ENCODE assay signal across 8 cellular contexts in the genomic region with DNA sequence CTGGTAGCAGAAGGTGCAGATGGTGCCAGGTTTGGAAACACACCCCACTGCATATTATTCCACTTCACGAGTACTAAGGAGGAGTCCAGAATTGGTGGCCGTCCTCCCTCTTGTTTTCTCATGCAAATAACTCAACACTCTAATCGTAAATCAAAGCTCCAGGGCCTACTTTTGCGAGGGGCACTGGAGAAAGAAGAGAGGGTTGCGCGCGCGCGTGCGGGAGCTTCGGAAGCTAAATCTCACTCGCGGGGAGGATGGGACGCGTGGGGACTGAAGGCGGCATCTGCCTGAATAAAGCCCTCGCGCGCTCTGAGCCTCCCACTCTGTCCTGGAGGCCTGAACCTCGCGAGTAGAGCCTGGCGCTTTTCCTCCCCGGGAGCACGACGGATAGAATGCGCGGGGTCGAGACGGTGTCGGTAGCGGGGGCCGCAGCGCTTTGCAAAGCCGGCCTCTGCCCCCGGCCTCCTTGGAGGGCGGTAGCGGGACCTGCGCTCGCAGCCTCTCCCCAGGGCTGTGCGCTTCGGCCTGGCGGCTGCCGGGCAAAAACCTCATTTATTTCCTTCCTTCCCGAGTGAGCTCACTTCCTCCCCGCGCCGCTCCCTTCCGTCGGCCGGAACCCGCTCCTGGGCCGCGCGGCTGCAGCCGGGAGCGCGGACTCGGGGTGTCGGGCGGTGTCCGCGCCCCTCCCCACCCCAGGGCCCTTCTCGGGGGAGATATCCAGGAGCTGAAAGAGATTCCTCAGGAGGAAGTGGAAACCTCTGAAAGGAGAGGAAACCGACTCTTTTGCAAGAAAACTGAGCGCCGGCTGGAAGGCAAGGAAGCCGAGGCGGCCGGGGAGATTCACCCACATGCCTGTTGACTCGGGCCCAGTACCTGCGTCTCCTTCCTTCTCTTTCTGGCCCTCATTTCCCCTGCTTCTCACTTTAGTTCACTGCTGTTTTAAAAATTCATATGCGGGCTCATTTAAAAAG.
DNase-seq lines count a peak whose midpoint lies in the region; ATAC-seq and FAIRE-seq lines count a peak whose summit lies in the region.

No MANE protein-coding gene starts in this region.

- peaks cover 0 to 18% of the 10 kb centered on the region in 2 donors for H3K4me1 ChIP-seq in muscle layer of duodenum (ENCODE audit: control insufficient read depth in 1 of 2, insufficient read depth in 2 of 2, low read length in 2 of 2)

- no peaks in the 10 kb centered on the region for H3K36me3 ChIP-seq in muscle layer of duodenum (ENCODE audit: control insufficient read depth in 1 of 2, insufficient read depth in 2 of 2, low read length in 2 of 2)

- H3K9me3 ChIP-seq in muscle layer of duodenum (ENCODE audit: control insufficient read depth in 1 of 2, low read length in 2 of 2), result no peaks in the 10 kb centered on the region

- peak overlapping the region; percentile 65 to 67 for H3K4me3 ChIP-seq in muscle layer of duodenum (ENCODE audit: low read depth in 1 of 2, low read length in 2 of 2)

- ATAC-seq in GM18909 (IDR thresholded peaks at IDR 0.05; ENCODE audit: poor library complexity, unreplicated experiment) (peak; percentile 45), HG03442 (IDR thresholded peaks at IDR 0.05; ENCODE audit: unreplicated experiment) (peak; percentile 28), GM21526 (IDR thresholded peaks at IDR 0.05; ENCODE audit: low FRiP score, unreplicated experiment) (no peak)

- H3K27me3 ChIP-seq in muscle layer of duodenum (ENCODE audit: low read depth, low read length), result peaks cover 35% of the 10 kb centered on the region

- DNase-seq in ecto neural progenitor cell (ENCODE audit: low spot score) (peak; percentile 61), HTR-8/SVneo (ENCODE audit: insufficient read length, low spot score) (no peak), NCI-H1092 treated with DMSO at 0.1 percent for 48 hours (lab: John Stamatoyannopoulos, UW) (no peak)
- no peak for DNase-seq in NK-92 treated with Interleukin-12 subunit alpha and Interleukin-12 subunit beta, amount 100 ng/mL, for 24 hours (lab: John Stamatoyannopoulos, UW)

- peak overlapping the region; percentile 82 for H3K27ac ChIP-seq in muscle layer of duodenum (ENCODE audit: low read length)

- FAIRE-seq in HTR-8/SVneo (lab: Jason Lieb, UNC), result no peak
